1 cellular context compared by ENCODE assay signal in the genomic region with DNA sequence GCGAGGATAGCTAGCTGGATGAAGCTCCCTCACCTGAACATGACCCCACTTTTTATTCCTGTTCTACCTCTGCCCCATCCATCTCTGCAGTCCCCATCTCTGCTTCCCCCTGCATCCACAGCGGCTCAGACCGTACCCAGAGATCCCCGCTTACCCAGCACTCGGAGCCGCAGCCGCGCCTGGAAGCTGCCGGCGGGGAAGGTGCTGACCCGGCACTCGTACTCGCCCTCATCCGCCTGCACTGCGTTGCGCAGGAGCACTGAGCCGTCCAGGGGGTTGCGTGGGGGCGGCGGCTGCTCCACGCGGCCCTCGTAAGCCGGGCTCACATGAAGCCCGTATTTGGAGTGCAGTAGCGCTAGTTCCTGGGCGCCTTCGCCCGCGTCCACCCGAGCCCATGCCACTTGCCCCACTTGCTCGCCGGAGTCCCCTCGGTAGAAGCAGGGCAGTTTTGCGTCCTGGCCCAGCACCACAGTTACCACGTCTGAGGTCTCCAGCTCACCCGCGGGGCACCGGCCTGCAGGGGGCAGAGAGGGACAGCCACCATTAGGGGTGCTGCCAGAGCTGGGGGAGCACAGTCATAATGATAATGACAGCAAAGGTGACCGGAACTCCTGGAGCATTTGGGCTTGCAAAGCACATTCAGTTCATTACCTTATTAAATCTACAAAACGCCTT.
TF ChIP-seq lines count a peak whose summit lies in the region.

No MANE protein-coding gene starts in this region.

TF ChIP-seq in IMR-90, 13 proteins besides CTCF, POLR2A, EP300 and RAD21:
- TF ChIP-seq BHLHE40 (IDR thresholded peaks at IDR 0.05; ENCODE audit: low read depth, low read length) (no peak), FOS (IDR thresholded peaks at IDR 0.05; ENCODE audit: low read depth, low read length) (no peak), SMC3 (IDR thresholded peaks at IDR 0.05; ENCODE audit: low read depth, low read length) (no peak), RCOR1 (IDR thresholded peaks at IDR 0.05; ENCODE audit: insufficient replicate concordance, low read length) (no peak), MAFK (IDR thresholded peaks at IDR 0.05; ENCODE audit: low read depth, low read length) (no peak), CHD1 (IDR thresholded peaks at IDR 0.05; ENCODE audit: low read depth, low read length) (no peak)
- TF ChIP-seq, protein P1, sequence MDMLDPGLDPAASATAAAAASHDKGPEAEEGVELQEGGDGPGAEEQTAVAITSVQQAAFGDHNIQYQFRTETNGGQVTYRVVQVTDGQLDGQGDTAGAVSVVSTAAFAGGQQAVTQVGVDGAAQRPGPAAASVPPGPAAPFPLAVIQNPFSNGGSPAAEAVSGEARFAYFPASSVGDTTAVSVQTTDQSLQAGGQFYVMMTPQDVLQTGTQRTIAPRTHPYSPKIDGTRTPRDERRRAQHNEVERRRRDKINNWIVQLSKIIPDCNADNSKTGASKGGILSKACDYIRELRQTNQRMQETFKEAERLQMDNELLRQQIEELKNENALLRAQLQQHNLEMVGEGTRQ (IDR thresholded peaks at IDR 0.05; ENCODE audit: low read depth, low read length) = no peak
